In genomic region chr17:66717680-66718079, GRCh38 we compare ENCODE assay signal across 10 cellular contexts.
DNase-seq lines count a peak whose midpoint lies in the region; ATAC-seq and TF ChIP-seq lines count a peak whose summit lies in the region.
"Had no signal": no experiment of that assay in that cellular context is flagged by ENCODE, and none has a peak within 500 bp of the region (broad histone marks: within the 10 kb centered on the region; RNA-seq: fewer than 3 reads in every experiment).

No MANE protein-coding gene starts in this region.

- peaks cover 90% of the 10 kb centered on the region for H3K4me1 Mint-ChIP-seq in brain

- peak overlapping the region; percentile 88 to 96 (median 92) for H3K27ac Mint-ChIP-seq in brain

- DNase-seq in activated CD4-positive, CD25-positive, alpha-beta regulatory T cell treated with anti-CD3 and anti-CD28 coated beads, Interleukin-2, amount 50 U/mL, for 72 hours, result no peak
- DNase-seq in NCI-H1694 treated with DMSO at 0.1 percent for 48 hours (lab: John Stamatoyannopoulos, UW) (no peak), T-helper 9 cell (no peak), COLO829 (ENCODE audit: low spot score) (no peak)
- DNase-seq: heart left ventricle, NCI-H2081 had no signal

- H3K36me3 ChIP-seq in BLaER1 treated with 17β-estradiol and CSF1 and Interleukin-3, amounts not matched to agents 10 nM and 100 nM, result peaks cover 0 to 82% (median 0%) of the 10 kb centered on the region in 11 experiments; a peak in 4 of 22 replicates
- H3K36me3 ChIP-seq: heart left ventricle had no signal

- H3K9me3 Mint-ChIP-seq in brain, result peaks cover 0 to 6% (median 0%) of the 10 kb centered on the region in 5 experiments

- no peaks in the 10 kb centered on the region for H3K27me3 Mint-ChIP-seq in brain

- peak overlapping the region in 2 of 5 experiments; percentile 26 to 56 for H3K4me3 Mint-ChIP-seq in brain

- H3K27ac ChIP-seq in BLaER1 treated with 17β-estradiol and CSF1 and Interleukin-3, amounts not matched to agents 10 nM and 100 nM, result peak overlapping the region in 3 of 11 experiments; percentile 34 to 65 (median 42); a peak in 3 of 22 replicates
- H3K27ac ChIP-seq: heart left ventricle had no signal

- peak overlapping the region in 1 of 11 experiments; percentile 13; a peak in 1 of 22 replicates for H3K9ac ChIP-seq in BLaER1 treated with 17β-estradiol and CSF1 and Interleukin-3, amounts not matched to agents 10 nM and 100 nM

- TF ChIP-seq CTCF in brain (conservative IDR thresholded peaks at IDR 0.05), result no peak

- peak overlapping the region in 9 of 11 experiments; percentile 3 to 69 (median 57); a peak in 16 of 22 replicates for H3K4me2 ChIP-seq in BLaER1 treated with 17β-estradiol and CSF1 and Interleukin-3, amounts not matched to agents 10 nM and 100 nM

- H3K36me3 Mint-ChIP-seq in brain, result no peaks in the 10 kb centered on the region

- peak; percentile 63 for ATAC-seq in GM19351 (IDR thresholded peaks at IDR 0.05; ENCODE audit: unreplicated experiment)
- peak; percentile 58 for ATAC-seq in HG03139 (IDR thresholded peaks at IDR 0.05; ENCODE audit: unreplicated experiment)
- ATAC-seq: heart left ventricle had no signal

- H3K4me1 ChIP-seq in BLaER1 treated with 17β-estradiol and CSF1 and Interleukin-3, amounts not matched to agents 10 nM and 100 nM, result peaks cover 0 to 43% (median 23%) of the 10 kb centered on the region in 10 experiments; a peak in 16 of 20 replicates

- no peak overlapping the region for H3K4me3 ChIP-seq in BLaER1 treated with 17β-estradiol and CSF1 and Interleukin-3, amounts not matched to agents 10 nM and 100 nM
- H3K4me3 ChIP-seq: heart left ventricle had no signal

- no peaks in the 10 kb centered on the region for H3K27me3 ChIP-seq in BLaER1 treated with 17β-estradiol and CSF1 and Interleukin-3, amounts not matched to agents 10 nM and 100 nM
- H3K27me3 ChIP-seq: heart left ventricle had no signal

- peaks cover 0 to 68% (median 0%) of the 10 kb centered on the region in 11 experiments; a peak in 4 of 22 replicates for H4K20me1 ChIP-seq in BLaER1 treated with 17β-estradiol and CSF1 and Interleukin-3, amounts not matched to agents 10 nM and 100 nM

- no peaks in the 10 kb centered on the region for H3K9me3 ChIP-seq in BLaER1 treated with 17β-estradiol and CSF1 and Interleukin-3, amounts not matched to agents 10 nM and 100 nM (replicated peaks in 1 of 11)
- H3K9me3 ChIP-seq: heart left ventricle had no signal
